Comparison of ENCODE assay signal across 20 cellular contexts in genomic region chr17:81367171-81367570, GRCh38. TPM values are rescaled to one million over a fixed set of nuclear protein-coding genes. Genes with fewer than 3 reads are reported as not detected.
DNase-seq lines count a peak whose midpoint lies in the region; ATAC-seq and TF ChIP-seq lines count a peak whose summit lies in the region.
"Had no signal": no experiment of that assay in that cellular context is flagged by ENCODE, and none has a peak within 500 bp of the region (broad histone marks: within the 10 kb centered on the region; RNA-seq: fewer than 3 reads in every experiment).

No MANE protein-coding gene starts in this region.

- H4K20me1 ChIP-seq in BLaER1 = peaks cover 36% of the 10 kb centered on the region

- CTCF ChIA-PET in HEK293 (lab: Yijun Ruan, JAX) (interaction anchor here (0.6 kb wide), 2 partner anchors 78 to 362 kb away, joined by 3 to 4 read pairs; no protein-coding TSS in a partner anchor), RWPE1 (lab: Yijun Ruan, JAX) (no interaction called here)

- H3K9ac ChIP-seq in BLaER1 = no peak overlapping the region
- no peak overlapping the region for H3K9ac ChIP-seq in endodermal cell (ENCODE audit: extremely low read depth, low read length, poor library complexity, severe bottlenecking)

- H3K9me3 Mint-ChIP-seq in endodermal cell = no peaks in the 10 kb centered on the region
- H3K9me3 Mint-ChIP-seq: CD8-positive, alpha-beta T cell; HFFc6 had no signal

- no peak overlapping the region for H3K27ac Mint-ChIP-seq in endodermal cell
- H3K27ac Mint-ChIP-seq: B cell; CD14-positive monocyte; CD8-positive, alpha-beta T cell; HFFc6 had no signal

- H3K36me3 ChIP-seq in BLaER1 = no peaks in the 10 kb centered on the region
- no peaks in the 10 kb centered on the region for H3K36me3 ChIP-seq in HEK293 (ENCODE audit: control insufficient read depth in 2 of 2, insufficient read depth in 1 of 2, low read length in 2 of 2)
- H3K36me3 ChIP-seq in endodermal cell (ENCODE audit: control insufficient read depth, insufficient read depth, low read length) = no peaks in the 10 kb centered on the region
- H3K36me3 ChIP-seq: HAP-1 had no signal

- H3K4me2 ChIP-seq in BLaER1 = peak overlapping the region; percentile 83

- H3K27ac ChIP-seq in BLaER1 (no peak overlapping the region), HEK293 (ENCODE audit: extremely low read depth, low read depth, low read length) (no peak overlapping the region), RWPE1 (peak overlapping the region; percentile 100), endodermal cell (ENCODE audit: low read depth, low read length) (no peak overlapping the region)
- H3K27ac ChIP-seq: HL-60 had no signal

- ATAC-seq in GM18867 (IDR thresholded peaks at IDR 0.05; ENCODE audit: unreplicated experiment) = no peak
- ATAC-seq: CD8-positive, alpha-beta T cell had no signal

- no peak for DNase-seq in RWPE1 (ENCODE audit: low spot score)
- peak; percentile 45 for DNase-seq in endodermal cell
- no peak for DNase-seq in stimulated activated CD8-positive, alpha-beta memory T cell treated with anti-CD3 and anti-CD28 coated beads, Interleukin-4, amount 100 ng/mL, for 48 hours
- DNase-seq in cerebellar nuclear complex (lab: John Stamatoyannopoulos, UW) = no peak
- DNase-seq in NCI-H1694 treated with DMSO at 0.1 percent for 48 hours (lab: John Stamatoyannopoulos, UW) = no peak
- DNase-seq: CD8-positive, alpha-beta T cell; COR-L47; DMS153; DMS79 treated with DMSO at 0.1 percent for 48 hours; EL; GOT3; HFFc6; IMR-90 had no signal

- H3K4me3 ChIP-seq in BLaER1 (no peak overlapping the region), HEK293 (ENCODE audit: low read depth, low read length) (no peak overlapping the region), endodermal cell (ENCODE audit: low read length) (no peak overlapping the region)
- H3K4me3 ChIP-seq: HAP-1 had no signal

- H3K4me1 ChIP-seq in BLaER1 (peaks cover 48% of the 10 kb centered on the region), HEK293 (ENCODE audit: control insufficient read depth, insufficient read depth, low read length) (peaks cover 4% of the 10 kb centered on the region; the same call in 1 of the 2 replicates), endodermal cell (ENCODE audit: control insufficient read depth, insufficient read depth, low read length) (peaks cover 4% of the 10 kb centered on the region)
- H3K4me1 ChIP-seq: HAP-1 had no signal

- H3K27me3 Mint-ChIP-seq in endodermal cell (ENCODE audit: insufficient read depth) = peaks cover 28% of the 10 kb centered on the region

- H3K4me3 Mint-ChIP-seq in endodermal cell = no peak overlapping the region
- H3K4me3 Mint-ChIP-seq: B cell; CD8-positive, alpha-beta T cell; HFFc6 had no signal

- POLR2A ChIA-PET in HEK293 (lab: Yijun Ruan, JAX) (interaction anchor here (0.7 kb wide), 1 partner anchor 113 kb away, joined by 3 read pairs; no protein-coding TSS in a partner anchor), RWPE1 (lab: Yijun Ruan, JAX; ENCODE audit: low non-redundant PET) (interaction anchor here (0.7 kb wide), 1 partner anchor 866 kb away, joined by 4 read pairs; no protein-coding TSS in a partner anchor)

- H3K27me3 ChIP-seq in BLaER1 (peaks cover 43% of the 10 kb centered on the region), endodermal cell (ENCODE audit: control insufficient read depth, insufficient read depth, low read length, poor library complexity, severe bottlenecking) (peaks cover 18% of the 10 kb centered on the region)

- H3K9me3 ChIP-seq in BLaER1 = no peaks in the 10 kb centered on the region
- H3K9me3 ChIP-seq in HEK293 (ENCODE audit: control insufficient read depth, insufficient read depth, low read depth, low read length) = no peaks in the 10 kb centered on the region
- H3K9me3 ChIP-seq in endodermal cell (ENCODE audit: control insufficient read depth, low read length) = no peaks in the 10 kb centered on the region
- H3K9me3 ChIP-seq: HAP-1 had no signal

- peaks cover 7% of the 10 kb centered on the region for H3K4me1 Mint-ChIP-seq in endodermal cell

- WGBS in endodermal cell (ENCODE audit: insufficient coverage in 1 of 2, insufficient read length in 1 of 2), 2 experiments = 93 to 100% methylated on average over 7 to 12 of the region's 12 CpGs

- TF ChIP-seq CTCF in HEK293 (tag by site-specific recombination; IDR thresholded peaks at IDR 0.05) = no peak
- TF ChIP-seq CTCF in RWPE1 (conservative IDR thresholded peaks at IDR 0.05; ENCODE audit: low read depth) = no peak
- TF ChIP-seq CTCF in endodermal cell (conservative IDR thresholded peaks at IDR 0.05) = no peak

- H3K36me3 Mint-ChIP-seq in endodermal cell (ENCODE audit: low read depth) = no peaks in the 10 kb centered on the region
- H3K36me3 Mint-ChIP-seq: CD8-positive, alpha-beta T cell had no signal

TF ChIP-seq in HEK293, 187 proteins besides CTCF, POLR2A, EP300 and RAD21:
- TF ChIP-seq ZIC2 (tag by site-specific recombination; IDR thresholded peaks at IDR 0.05) (peak; percentile 40), ZNF433 (tag by site-specific recombination; IDR thresholded peaks at IDR 0.05; ENCODE audit: low read depth) (no peak), ZNF600 (tag by site-specific recombination; IDR thresholded peaks at IDR 0.05) (no peak), REST (tag by site-specific recombination; IDR thresholded peaks at IDR 0.05) (peak; percentile 43; the same call in 1 of the 2 replicates)

RNA-seq across cellular contexts. Expression of gene BAHCC1, which starts 28.1 kb away (rescaled TPM):
- total RNA-seq in endodermal cell = 10 to 100 TPM; 63.9 to 78.1 TPM
- 40.3 TPM for polyA plus RNA-seq in endodermal cell (2013, experiment 1 of 2)
- 37.2 TPM for polyA plus RNA-seq in endodermal cell (2013, experiment 2 of 2)
